Comparison of ENCODE assay signal across 13 cellular contexts in the genomic region with DNA sequence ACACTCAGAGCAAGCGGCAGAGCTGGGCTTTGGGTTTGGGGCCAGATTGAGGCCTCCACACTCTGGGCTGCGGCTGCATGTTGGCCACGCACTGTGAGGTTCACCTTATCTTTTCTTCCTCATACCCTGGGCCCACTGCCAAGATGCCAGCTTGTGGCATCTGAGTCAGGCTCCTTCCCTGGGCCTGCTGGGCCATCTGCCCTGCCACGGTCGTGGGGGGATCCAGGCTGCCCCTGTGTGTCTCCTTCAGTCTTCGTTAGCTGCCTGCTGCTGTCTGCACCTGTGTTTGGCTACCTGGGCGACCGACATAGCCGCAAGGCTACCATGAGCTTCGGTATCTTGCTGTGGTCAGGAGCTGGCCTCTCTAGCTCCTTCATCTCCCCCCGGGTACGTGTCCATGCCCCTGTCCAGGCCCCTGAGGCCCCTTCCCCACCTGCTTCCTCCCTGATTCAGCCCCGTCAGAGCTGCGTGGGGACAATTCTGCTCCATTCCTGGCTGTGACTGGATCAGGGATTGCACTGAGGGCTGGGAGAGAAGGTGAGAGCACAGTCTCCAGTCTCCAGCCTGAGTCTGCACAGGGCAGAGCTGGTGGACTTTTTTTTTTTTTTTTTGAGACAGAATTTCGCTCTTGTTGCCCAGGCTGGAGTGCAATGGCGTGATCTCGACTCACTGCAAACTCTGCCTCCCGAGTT. TPM values are rescaled to one million over a fixed set of nuclear protein-coding genes. Genes with fewer than 3 reads are reported as not detected.
DNase-seq lines count a peak whose midpoint lies in the region; ATAC-seq, FAIRE-seq and TF ChIP-seq lines count a peak whose summit lies in the region.
"Had no signal": no experiment of that assay in that cellular context is flagged by ENCODE, and none has a peak within 500 bp of the region (broad histone marks: within the 10 kb centered on the region; RNA-seq: fewer than 3 reads in every experiment).

No MANE protein-coding gene starts in this region.

- no peak overlapping the region for H3K4me3 Mint-ChIP-seq in Calu3 (ENCODE audit: low read depth, unreplicated experiment)
- H3K4me3 Mint-ChIP-seq: neural progenitor cell had no signal

- H3K9me3 Mint-ChIP-seq in Calu3 (ENCODE audit: low read depth, unreplicated experiment) = no peaks in the 10 kb centered on the region
- H3K9me3 Mint-ChIP-seq: neural progenitor cell had no signal

- TF ChIP-seq CTCF in Calu3 (IDR thresholded peaks at IDR 0.05; ENCODE audit: unreplicated experiment) (no peak), kidney (IDR thresholded peaks at IDR 0.05; ENCODE audit: borderline replicate concordance, extremely low read depth, insufficient read depth) (no peak)

- H3K27me3 Mint-ChIP-seq in Calu3 (ENCODE audit: unreplicated experiment) = no peaks in the 10 kb centered on the region

- no peaks in the 10 kb centered on the region for H3K9me3 ChIP-seq in kidney (ENCODE audit: control insufficient read depth in 1 of 2, low read length in 2 of 2)

- H3K4me1 Mint-ChIP-seq in Calu3 (ENCODE audit: low read depth, unreplicated experiment) = peaks cover 32% of the 10 kb centered on the region

- no TSS peak for BruUV-seq in Calu3 (replicated peaks; lab: Mats Ljungman, UMichigan)

- H3K9ac ChIP-seq in kidney (ENCODE audit: low read length in 2 of 2) = no peak overlapping the region
- H3K9ac ChIP-seq: neural progenitor cell had no signal

- CTCF ChIA-PET in Calu3 (lab: Charles Lee) = interaction anchor here (1.1 kb wide), 1 partner anchor 52 kb away, joined by 4 read pairs; no protein-coding TSS in a partner anchor

- no peak for FAIRE-seq in kidney (lab: Jason Lieb, UNC)

- H3K27ac ChIP-seq in kidney (ENCODE audit: low read depth in 2 of 2, low read length in 2 of 2) = no peak overlapping the region
- H3K27ac ChIP-seq: neural progenitor cell had no signal

- no peaks in the 10 kb centered on the region for H3K36me3 ChIP-seq in kidney (ENCODE audit: control insufficient read depth in 1 of 2, insufficient read depth in 2 of 2, low read length in 2 of 2)
- H3K36me3 ChIP-seq: neural progenitor cell had no signal

- peak; percentile 85 for DNase-seq in Calu3
- peak; percentile 96 for DNase-seq in NCI-H2171 treated with DMSO at 0.1 percent for 48 hours (lab: John Stamatoyannopoulos, UW)
- peak; percentile 90 for DNase-seq in cerebellar cortex (ENCODE audit: low spot score)
- peak; percentile 55 for DNase-seq in myocyte (ENCODE audit: low read depth)
- DNase-seq in kidney = no peak
- DNase-seq in GM03348 (ENCODE audit: low spot score) = no peak
- DNase-seq: activated T-cell treated with anti-CD3 and anti-CD28 coated beads, Interleukin-2, amount 50 U/mL, for 48 hours; NCI-H1436; T-helper 1 cell had no signal

- peaks cover 0 to 2% of the 10 kb centered on the region in 2 donors for H3K4me1 ChIP-seq in kidney (ENCODE audit: control insufficient read depth in 1 of 2, insufficient read depth in 1 of 2, low read depth in 1 of 2, low read length in 2 of 2)
- H3K4me1 ChIP-seq: neural progenitor cell had no signal

- no peak overlapping the region for H3K4me3 ChIP-seq in kidney (ENCODE audit: low read length in 2 of 2)
- H3K4me3 ChIP-seq: neural progenitor cell had no signal

- peaks cover 3% of the 10 kb centered on the region for H3K36me3 Mint-ChIP-seq in Calu3 (ENCODE audit: insufficient read depth, unreplicated experiment)
- H3K36me3 Mint-ChIP-seq: neural progenitor cell had no signal

- no peak overlapping the region for H3K27ac Mint-ChIP-seq in Calu3 (ENCODE audit: unreplicated experiment)
- H3K27ac Mint-ChIP-seq: neural progenitor cell had no signal

- intact Hi-C loops in Calu3 (cut with micrococcal nuclease; ENCODE audit: unreplicated experiment) = no loop called here
- intact Hi-C loops in kidney (cut with DNase I) = no loop called here

- ATAC-seq in GM19463 (IDR thresholded peaks at IDR 0.05; ENCODE audit: unreplicated experiment) (no peak), HG03045 (IDR thresholded peaks at IDR 0.05; ENCODE audit: unreplicated experiment) (no peak)

RNA-seq across cellular contexts. Expression of gene SPNS3, which starts 11.2 kb away (rescaled TPM):
- total RNA-seq in Calu3 (2022) = 1.4 and 2.1 TPM in 2 replicates
- total RNA-seq in myocyte = not detected in 2 replicates
- not detected for polyA plus RNA-seq in myocyte (2012)
- total RNA-seq in kidney = 1.4 TPM
- 3.7 TPM for polyA plus RNA-seq in kidney (ENCODE audit: insufficient read depth, low read depth, low replicate concordance)
- polyA plus RNA-seq: BJ had no signal

RNA-seq across cellular contexts. Expression of gene SPNS2, which starts 53.8 kb away (rescaled TPM):
- total RNA-seq in Calu3 (2022) = 63.4 and 104 TPM in 2 replicates
- total RNA-seq in myocyte = 0.47 and 0.56 TPM in 2 replicates
- polyA plus RNA-seq in myocyte (2012) = 0.90 TPM
- total RNA-seq in kidney = 60.5 TPM
- 75.1 TPM for polyA plus RNA-seq in kidney (ENCODE audit: insufficient read depth, low read depth, low replicate concordance)
- polyA plus RNA-seq: BJ had no signal

Comparison
In these comparisons a context has a peak if more than half of its experiments do, and no peak if none do; other contexts are left out.
1. DNase-seq: peak in Calu3 (single experiment), NCI-H2171 treated with DMSO at 0.1 percent for 48 hours (single experiment), cerebellar cortex (single experiment) and myocyte (single experiment); none in kidney (single experiment) and GM03348 (single experiment).
2. RNA of gene SPNS2, which starts 53.8 kb away (total RNA-seq): 63.4 to 104 TPM in Calu3 and 60.5 TPM in kidney (single experiment); 0.47 to 0.56 TPM in myocyte; every median in the first group is over 10 times any median in the second.